ENCODE assay signal across 12 cellular contexts in the genomic region with DNA sequence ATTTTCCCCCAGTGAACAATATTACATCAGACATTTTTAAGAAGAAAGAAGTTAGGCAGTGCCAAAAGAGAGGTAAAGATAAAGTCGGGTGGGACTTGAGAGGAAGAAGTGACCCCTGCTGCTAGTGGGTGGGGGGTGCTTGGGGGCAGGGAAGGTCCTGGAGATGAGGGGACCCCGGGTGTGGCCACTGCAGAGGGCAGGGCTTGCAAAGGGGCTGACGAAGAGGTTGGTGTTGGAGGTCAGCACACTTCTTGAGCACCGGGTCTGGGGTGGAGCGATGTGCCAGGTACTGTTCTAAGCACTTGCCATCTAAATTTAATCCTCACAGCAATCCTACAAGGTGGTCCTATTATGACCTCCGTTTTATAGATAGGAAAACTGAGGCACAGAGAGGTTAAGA.
DNase-seq lines count a peak whose midpoint lies in the region; ATAC-seq lines count a peak whose summit lies in the region.
"Had no signal": no experiment of that assay in that cellular context is flagged by ENCODE, and none has a peak within 500 bp of the region (broad histone marks: within the 10 kb centered on the region; RNA-seq: fewer than 3 reads in every experiment).

No MANE protein-coding gene starts in this region.

- ATAC-seq in HG03280 (IDR thresholded peaks at IDR 0.05; ENCODE audit: unreplicated experiment) (no peak), HG03135 (IDR thresholded peaks at IDR 0.05; ENCODE audit: unreplicated experiment) (no peak), GM18858 (IDR thresholded peaks at IDR 0.05; ENCODE audit: unreplicated experiment) (no peak)

- peak; percentile 11 for DNase-seq in D341Med (ENCODE audit: low spot score)
- DNase-seq in ecto neural progenitor cell (ENCODE audit: low spot score) = peak; percentile 18
- peak; percentile 49 for DNase-seq in mesenteric fat pad (ENCODE audit: low spot score)
- DNase-seq in stimulated activated CD8-positive, alpha-beta memory T cell treated with anti-CD3 and anti-CD28 coated beads, Interleukin-4, amount 100 ng/mL, for 48 hours = peak; percentile 14
- DNase-seq: DMS53, KBM-7, MV-4-11, NCI-H1417 treated with DMSO at 0.1 percent for 48 hours, NCI-H1930 had no signal
